ENCODE assay signal across 21 cellular contexts in the genomic region with DNA sequence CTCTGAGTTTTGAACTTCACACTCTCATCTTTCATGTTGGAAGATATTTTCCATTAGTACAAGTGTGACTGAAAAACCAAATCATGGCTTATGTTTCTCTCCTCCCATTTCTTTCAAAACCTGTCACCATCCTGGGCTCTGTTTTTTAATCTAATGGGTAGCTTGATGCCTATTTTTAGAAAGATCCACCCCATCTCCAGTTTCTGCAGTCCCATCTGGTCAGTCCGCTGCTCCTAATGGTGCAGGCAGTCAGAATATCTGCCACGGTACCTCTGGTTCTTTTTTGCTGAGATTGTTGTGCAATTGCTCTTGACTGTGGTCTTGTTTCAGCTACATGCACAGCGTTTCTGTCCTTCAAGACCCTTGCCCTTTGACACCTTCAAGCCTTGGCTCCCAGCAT.
DNase-seq lines count a peak whose midpoint lies in the region; ATAC-seq and TF ChIP-seq lines count a peak whose summit lies in the region.
"Had no signal": no experiment of that assay in that cellular context is flagged by ENCODE, and none has a peak within 500 bp of the region (broad histone marks: within the 10 kb centered on the region; RNA-seq: fewer than 3 reads in every experiment).

No MANE protein-coding gene starts in this region.

- no peaks in the 10 kb centered on the region for H3K27me3 ChIP-seq in left lung
- H3K27me3 ChIP-seq: BLaER1 treated with 17β-estradiol and CSF1 and Interleukin-3, amounts not matched to agents 10 nM and 100 nM; MG63 had no signal

- H3K4me1 Mint-ChIP-seq in stimulated activated naive B cell treated with anti-CD40 and anti-IgM and Interleukin-4, amounts not matched to agents 10 μg/mL and 1 μg/mL and 100 μg/mL, for 72 hours = no peaks in the 10 kb centered on the region
- H3K4me1 Mint-ChIP-seq: CD4-positive, alpha-beta memory T cell; T-cell had no signal

- intact Hi-C loops in left lung (cut with DNase I) = no loop called here

- DNase-seq in DMS 273 (lab: John Stamatoyannopoulos, UW; ENCODE audit: unreplicated experiment) (peak; percentile 87), LHCN-M2 (ENCODE audit: low read depth) (peak; percentile 18), NCI-H69 (lab: John Stamatoyannopoulos, UW) (peak; percentile 37), left lung (no peak), DMS114 treated with DMSO at 0.1 percent for 48 hours (lab: John Stamatoyannopoulos, UW; ENCODE audit: unreplicated experiment) (no peak)
- no peak for DNase-seq in stimulated activated CD4-positive, alpha-beta T cell treated with anti-CD3 and anti-CD28 coated beads, Interleukin-2, amount 100 ng/mL, for 48 hours
- DNase-seq in stimulated activated naive B cell treated with anti-CD40 and anti-IgM and Interleukin-4, amounts not matched to agents 10 μg/mL and 1 μg/mL and 100 μg/mL, for 72 hours = no peak
- DNase-seq: AML-193; CD4-positive, alpha-beta memory T cell; COR-L47; H7; KBM-7; MG63; NCI-H2081; NCI-H345; NCI-H510A treated with DMSO at 0.1 percent for 48 hours; SHP77; T-cell had no signal

- no peak for TF ChIP-seq CTCF in left lung (IDR thresholded peaks at IDR 0.05)

- H3K4me3 ChIP-seq in left lung = no peak overlapping the region
- H3K4me3 ChIP-seq: BLaER1 treated with 17β-estradiol and CSF1 and Interleukin-3, amounts not matched to agents 10 nM and 100 nM; MG63 had no signal

- no peak overlapping the region for H3K27ac ChIP-seq in left lung
- H3K27ac ChIP-seq: BLaER1 treated with 17β-estradiol and CSF1 and Interleukin-3, amounts not matched to agents 10 nM and 100 nM; RWPE1 had no signal

- no peaks in the 10 kb centered on the region for H3K27me3 Mint-ChIP-seq in stimulated activated naive B cell treated with anti-CD40 and anti-IgM and Interleukin-4, amounts not matched to agents 10 μg/mL and 1 μg/mL and 100 μg/mL, for 72 hours
- H3K27me3 Mint-ChIP-seq: CD4-positive, alpha-beta memory T cell; T-cell had no signal

- peaks cover 0 to 7% of the 10 kb centered on the region in 2 donors for H3K9me3 ChIP-seq in left lung
- H3K9me3 ChIP-seq: MG63 had no signal

- no peaks in the 10 kb centered on the region for H3K36me3 ChIP-seq in left lung
- H3K36me3 ChIP-seq: MG63 had no signal

- no peak overlapping the region for H3K27ac Mint-ChIP-seq in stimulated activated naive B cell treated with anti-CD40 and anti-IgM and Interleukin-4, amounts not matched to agents 10 μg/mL and 1 μg/mL and 100 μg/mL, for 72 hours
- H3K27ac Mint-ChIP-seq: T-cell had no signal

- H3K9me3 Mint-ChIP-seq in stimulated activated naive B cell treated with anti-CD40 and anti-IgM and Interleukin-4, amounts not matched to agents 10 μg/mL and 1 μg/mL and 100 μg/mL, for 72 hours = peaks cover 7 to 14% of the 10 kb centered on the region in 2 donors

- no peak overlapping the region for H3K4me3 Mint-ChIP-seq in stimulated activated naive B cell treated with anti-CD40 and anti-IgM and Interleukin-4, amounts not matched to agents 10 μg/mL and 1 μg/mL and 100 μg/mL, for 72 hours
- H3K4me3 Mint-ChIP-seq: CD4-positive, alpha-beta memory T cell; T-cell had no signal

- no peaks in the 10 kb centered on the region for H3K4me1 ChIP-seq in left lung

- ATAC-seq in left lung (peak; percentile 31), GM18861 (IDR thresholded peaks at IDR 0.05; ENCODE audit: unreplicated experiment) (no peak)
- no peak for ATAC-seq in stimulated activated naive B cell treated with anti-CD40 and anti-IgM and Interleukin-4, amounts not matched to agents 10 μg/mL and 1 μg/mL and 100 μg/mL, for 72 hours (replicated peaks)
- ATAC-seq: T-cell had no signal

- no peaks in the 10 kb centered on the region for H3K36me3 Mint-ChIP-seq in stimulated activated naive B cell treated with anti-CD40 and anti-IgM and Interleukin-4, amounts not matched to agents 10 μg/mL and 1 μg/mL and 100 μg/mL, for 72 hours
- H3K36me3 Mint-ChIP-seq: CD4-positive, alpha-beta memory T cell; T-cell had no signal

Comparison
In these comparisons a context has a peak if more than half of its experiments do, and no peak if none do; other contexts are left out.
1. DNase-seq: peak in DMS 273 (single experiment), LHCN-M2 (single experiment) and NCI-H69 (single experiment); none in left lung (0 of 2), stimulated activated CD4-positive, alpha-beta T cell treated with anti-CD3 and anti-CD28 coated beads, Interleukin-2, amount 100 ng/mL, for 48 hours (0 of 2), stimulated activated naive B cell treated with anti-CD40 and anti-IgM and Interleukin-4, amounts not matched to agents 10 μg/mL and 1 μg/mL and 100 μg/mL, for 72 hours (single experiment) and DMS114 treated with DMSO at 0.1 percent for 48 hours (single experiment).